ENCODE assay signal across 12 cellular contexts in genomic region chr13:113897161-113897560, GRCh38. TPM values are rescaled to one million over a fixed set of nuclear protein-coding genes. Genes with fewer than 3 reads are reported as not detected.
DNase-seq lines count a peak whose midpoint lies in the region; ATAC-seq, FAIRE-seq and TF ChIP-seq lines count a peak whose summit lies in the region.
"Had no signal": no experiment of that assay in that cellular context is flagged by ENCODE, and none has a peak within 500 bp of the region (broad histone marks: within the 10 kb centered on the region; RNA-seq: fewer than 3 reads in every experiment).

No MANE protein-coding gene starts in this region.

- no peak for DNase-seq in Right ventricle myocardium inferior (ENCODE audit: missing footprints)
- DNase-seq in left ventricle myocardium inferior = no peak
- DNase-seq in astrocyte of the cerebellum (ENCODE audit: low read depth) = peak; percentile 92
- DNase-seq in iris pigment epithelial cell (ENCODE audit: low read depth) = peak; percentile 93
- DNase-seq in GM12891 (ENCODE audit: insufficient read length, low spot score) = no peak
- DNase-seq in effector CD8-positive, alpha-beta T cell (lab: John Stamatoyannopoulos, UW) = no peak
- DNase-seq: activated CD4-positive, alpha-beta T cell treated with anti-CD3 and anti-CD28 coated beads for 36 hours; substantia nigra had no signal

- no peak overlapping the region for H3K4me3 ChIP-seq in left ventricle myocardium inferior
- no peak overlapping the region for H3K4me3 ChIP-seq in astrocyte of the cerebellum (ENCODE audit: low read depth, low read length)
- H3K4me3 ChIP-seq: BLaER1 treated with 17β-estradiol and CSF1 and Interleukin-3, amounts not matched to agents 10 nM and 100 nM had no signal

- FAIRE-seq in GM12891 (lab: Jason Lieb, UNC) = no peak
- FAIRE-seq: islet of Langerhans had no signal

- TF ChIP-seq POLR2A in GM12891 (IDR thresholded peaks at IDR 0.05; ENCODE audit: low read depth, low read length) = no peak

- no peaks in the 10 kb centered on the region for H3K27me3 ChIP-seq in left ventricle myocardium inferior (ENCODE audit: low read depth)
- H3K27me3 ChIP-seq: BLaER1 treated with 17β-estradiol and CSF1 and Interleukin-3, amounts not matched to agents 10 nM and 100 nM had no signal

- in situ Hi-C loops in astrocyte of the cerebellum (cut with HindIII; ENCODE audit: low sequenced_read_pairs) = no loop called here

- H3K27ac ChIP-seq in left ventricle myocardium inferior (replicated peaks) = no peak overlapping the region
- H3K27ac ChIP-seq: BLaER1 treated with 17β-estradiol and CSF1 and Interleukin-3, amounts not matched to agents 10 nM and 100 nM had no signal

- peaks cover 11% of the 10 kb centered on the region for H3K4me1 ChIP-seq in left ventricle myocardium inferior
- H3K4me1 ChIP-seq: BLaER1 treated with 17β-estradiol and CSF1 and Interleukin-3, amounts not matched to agents 10 nM and 100 nM had no signal

- intact Hi-C loops in Right ventricle myocardium inferior (cut with DNase I) = no loop called here
- intact Hi-C loops in left ventricle myocardium inferior (cut with micrococcal nuclease) = no loop called here

- peaks cover 6% of the 10 kb centered on the region for H3K9me3 ChIP-seq in left ventricle myocardium inferior (replicated peaks)

- ATAC-seq in Right ventricle myocardium inferior (peak; percentile 69), HG03097 (IDR thresholded peaks at IDR 0.05; ENCODE audit: low FRiP score, unreplicated experiment) (no peak), GM21723 (IDR thresholded peaks at IDR 0.05; ENCODE audit: unreplicated experiment) (no peak)
- ATAC-seq: activated CD4-positive, alpha-beta T cell treated with anti-CD3 and anti-CD28 coated beads for 36 hours had no signal

- no peaks in the 10 kb centered on the region for H3K36me3 ChIP-seq in left ventricle myocardium inferior
- H3K36me3 ChIP-seq: BLaER1 treated with 17β-estradiol and CSF1 and Interleukin-3, amounts not matched to agents 10 nM and 100 nM had no signal

- TF ChIP-seq CTCF in left ventricle myocardium inferior (IDR thresholded peaks at IDR 0.05; ENCODE audit: borderline replicate concordance) (no peak), astrocyte of the cerebellum (IDR thresholded peaks at IDR 0.05; ENCODE audit: low read depth, low read length, missing control alignments) (no peak)

TF ChIP-seq in GM12891, 5 proteins besides CTCF, POLR2A, EP300 and RAD21:
- TF ChIP-seq PAX5 (IDR thresholded peaks at IDR 0.05; ENCODE audit: insufficient read depth, low read length, severe bottlenecking) (no peak), POU2F2 (IDR thresholded peaks at IDR 0.05; ENCODE audit: low read depth, low read length) (no peak), SPI1 (IDR thresholded peaks at IDR 0.05; ENCODE audit: low read depth, low read length) (no peak), TAF1 (IDR thresholded peaks at IDR 0.05; ENCODE audit: low read depth, low read length) (no peak), POLR2AphosphoS5 (IDR thresholded peaks at IDR 0.05; ENCODE audit: low read depth, low read length) (no peak)
TF ChIP-seq in GM12891: peak in this region for 0.

RNA-seq across cellular contexts. Expression of gene GAS6, which starts 33.3 kb away (rescaled TPM):
- total RNA-seq in Right ventricle myocardium inferior = 189 TPM
- 186 TPM for total RNA-seq in left ventricle myocardium inferior
- polyA plus RNA-seq in GM12891 (2012; ENCODE audit: low read depth, missing spikeins) = 1.6 TPM

Comparison
In these comparisons a context has a peak if more than half of its experiments do, and no peak if none do; other contexts are left out.
1. DNase-seq: peak in astrocyte of the cerebellum (single experiment) and iris pigment epithelial cell (single experiment); none in Right ventricle myocardium inferior (single experiment), left ventricle myocardium inferior (single experiment), GM12891 (single experiment) and effector CD8-positive, alpha-beta T cell (single experiment).